Comparison of ENCODE assay signal across 8 cellular contexts in the genomic region with DNA sequence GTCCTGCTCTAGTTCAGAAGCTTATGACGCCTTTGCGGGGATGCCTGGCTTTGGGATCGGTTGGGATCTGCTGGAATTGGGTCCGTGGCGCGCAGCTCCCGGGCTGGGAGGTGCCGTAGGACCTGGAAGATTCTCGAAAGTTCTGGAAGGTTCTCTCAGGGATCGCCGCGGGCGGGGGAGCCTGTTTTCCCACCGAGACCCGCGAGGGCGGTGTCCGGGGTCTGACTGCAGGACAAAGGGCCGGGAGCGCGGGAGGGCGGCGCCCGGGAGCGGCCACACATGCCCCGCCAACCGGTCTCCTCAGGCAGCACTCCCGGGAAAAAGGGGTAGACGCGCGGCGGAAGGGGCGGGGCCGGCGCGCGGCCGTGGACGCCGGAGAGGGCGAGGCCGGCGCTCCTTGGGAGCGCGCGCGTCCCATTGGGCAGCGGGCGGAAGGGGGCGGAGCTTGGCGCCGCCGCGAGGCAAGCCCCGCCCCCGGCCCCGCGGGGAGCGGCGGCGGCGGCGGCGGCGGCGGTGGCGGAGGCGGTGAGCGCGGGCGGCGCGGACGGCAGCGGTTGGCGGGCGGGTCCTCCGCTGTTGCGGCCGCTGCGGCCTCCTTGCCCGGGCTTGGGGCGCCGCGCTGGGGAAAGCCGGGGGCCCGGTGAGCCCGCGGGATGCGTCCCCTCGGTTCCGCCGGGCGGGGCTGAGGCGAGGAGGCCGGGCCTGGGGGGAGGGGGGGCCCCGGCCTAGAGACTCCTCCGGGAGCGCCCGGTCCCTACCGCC.
DNase-seq lines count a peak whose midpoint lies in the region; ATAC-seq and TF ChIP-seq lines count a peak whose summit lies in the region.

No MANE protein-coding gene starts in this region.

- in situ Hi-C loops in GM18951 (cut with MboI; ENCODE audit: low sequenced_read_pairs, unreplicated experiment) = no loop called here

- DNase-seq in AG08396 (ENCODE audit: low spot score) = peak; percentile 99
- DNase-seq in NCI-H226 = peak; percentile 84
- peak; percentile 84 for DNase-seq in activated CD4-positive, CD25-positive, alpha-beta regulatory T cell treated with anti-CD3 and anti-CD28 coated beads, Interleukin-2, amount 50 U/mL, for 72 hours
- peak; percentile 45 to 70 for DNase-seq in cerebellar nuclear complex (lab: John Stamatoyannopoulos, UW)
- peak; percentile 65 for DNase-seq in kidney glomerular epithelial cell (lab: John Stamatoyannopoulos, UW)
- peak; percentile 61 to 78 for DNase-seq in stimulated activated CD4-positive, alpha-beta T cell treated with anti-CD3 and anti-CD28 coated beads, Interleukin-15, amount 100 ng/mL, for 48 hours (ENCODE audit: low read depth in 2 of 2)

- peak; percentile 93 for ATAC-seq in HG03175 (IDR thresholded peaks at IDR 0.05; ENCODE audit: unreplicated experiment)

- peak; percentile 86 for TF ChIP-seq POLR2A in GM18951 (IDR thresholded peaks at IDR 0.05; ENCODE audit: extremely low read depth, insufficient read depth, insufficient read length)

Comparison
In these comparisons a context has a peak if more than half of its experiments do, and no peak if none do; other contexts are left out.
1. Peak in every context shown above with its lines: DNase-seq and ATAC-seq.